16 cellular contexts compared by ENCODE assay signal in genomic region chr15:25673351-25673750, GRCh38.
DNase-seq lines count a peak whose midpoint lies in the region; ATAC-seq and TF ChIP-seq lines count a peak whose summit lies in the region.
"Had no signal": no experiment of that assay in that cellular context is flagged by ENCODE, and none has a peak within 500 bp of the region (broad histone marks: within the 10 kb centered on the region; RNA-seq: fewer than 3 reads in every experiment).

No MANE protein-coding gene starts in this region.

- no peak overlapping the region for H2AK5ac ChIP-seq in trophoblast cell (ENCODE audit: low read length)

- H3K9me3 ChIP-seq in trophoblast cell (ENCODE audit: insufficient read depth, low read depth, low read length) (no peaks in the 10 kb centered on the region), testis (no peaks in the 10 kb centered on the region)

- no peak overlapping the region for H4K8ac ChIP-seq in trophoblast cell (ENCODE audit: low read depth, low read length)

- H2BK12ac ChIP-seq in trophoblast cell (ENCODE audit: low read length): no peak overlapping the region

- no peak overlapping the region for H3K4ac ChIP-seq in trophoblast cell (ENCODE audit: low read depth, low read length)

- H3K79me2 ChIP-seq in trophoblast cell (ENCODE audit: control insufficient read depth, insufficient read depth, low read length, poor library complexity): no peaks in the 10 kb centered on the region

- DNase-seq in cardiac septum (ENCODE audit: low spot score) (peak; percentile 66), Right ventricle myocardium superior (no peak), trophoblast cell (no peak), testis (no peak), T-helper 9 cell (no peak), left lobe of liver (ENCODE audit: low spot score) (no peak)
- DNase-seq: CD8-positive, alpha-beta T cell; COR-L47; DMS153; DMS79 treated with DMSO at 0.1 percent for 48 hours; EL; GOT3; HCEC 1CT; HFFc6 had no signal

- H2AFZ ChIP-seq in trophoblast cell (ENCODE audit: insufficient read depth, low read length, poor library complexity): no peak overlapping the region

- no peak overlapping the region for H4K12ac ChIP-seq in trophoblast cell (ENCODE audit: low read depth, low read length)

- H3K4me3 ChIP-seq in trophoblast cell (ENCODE audit: low read depth, low read length) (no peak overlapping the region), testis (no peak overlapping the region)

- no peak for TF ChIP-seq POLR2A in testis (IDR thresholded peaks at IDR 0.05)

- ATAC-seq in Right ventricle myocardium superior (ENCODE audit: poor library complexity) (no peak), GM18861 (IDR thresholded peaks at IDR 0.05; ENCODE audit: unreplicated experiment) (no peak), left lobe of liver (no peak)
- ATAC-seq: CD8-positive, alpha-beta T cell had no signal

- H3K23ac ChIP-seq in trophoblast cell (ENCODE audit: low read length): no peak overlapping the region

- H3K36me3 ChIP-seq in trophoblast cell (ENCODE audit: control insufficient read depth in 1 of 2, insufficient read depth in 2 of 2, low read length in 2 of 2) (no peaks in the 10 kb centered on the region), testis (ENCODE audit: low read depth, missing control alignments) (no peaks in the 10 kb centered on the region)

- H3K18ac ChIP-seq in trophoblast cell (ENCODE audit: low read length): no peak overlapping the region

- peak overlapping the region; percentile 55 for H4K91ac ChIP-seq in trophoblast cell (ENCODE audit: low read depth, low read length)

- no peak overlapping the region for H3K9ac ChIP-seq in trophoblast cell (ENCODE audit: low read length)

- H2BK120ac ChIP-seq in trophoblast cell (ENCODE audit: insufficient read depth, low read length, poor library complexity): no peak overlapping the region

- TF ChIP-seq CTCF in testis (IDR thresholded peaks at IDR 0.05): no peak

- H3K4me1 ChIP-seq in trophoblast cell (ENCODE audit: control insufficient read depth in 1 of 2, insufficient read depth in 2 of 2, low read length in 2 of 2) (peaks cover 18 to 24% of the 10 kb centered on the region in 2 experiments), testis (peaks cover 31% of the 10 kb centered on the region)

- intact Hi-C loops in cardiac septum (cut with DNase I): loop anchor here (5.0 kb wide), 2 partner anchors 106 to 131 kb away; no protein-coding TSS in a partner anchor
- intact Hi-C loops in Right ventricle myocardium superior (cut with DNase I): no loop called here
- intact Hi-C loops in testis (cut with DNase I; ENCODE audit: low total_unique reads): no loop called here

- no peaks in the 10 kb centered on the region for H3K27me3 ChIP-seq in trophoblast cell (ENCODE audit: insufficient read depth, low read length)
- H3K27me3 ChIP-seq in testis: no peaks in the 10 kb centered on the region

- H3K4me2 ChIP-seq in trophoblast cell (ENCODE audit: low read length): no peak overlapping the region

- H3K14ac ChIP-seq in trophoblast cell (ENCODE audit: low read length): no peak overlapping the region

- H3K27ac ChIP-seq in trophoblast cell (ENCODE audit: low read depth, low read length): no peak overlapping the region
- peak overlapping the region; percentile 8 to 74 for H3K27ac ChIP-seq in testis
- H3K27ac ChIP-seq: 22Rv1 had no signal

- H2BK5ac ChIP-seq in trophoblast cell (ENCODE audit: low read depth, low read length, poor library complexity): no peak overlapping the region

- no CpG with 5 or more reads among the region's 9 CpGs for WGBS in trophoblast cell (ENCODE audit: extremely low coverage, insufficient coverage, insufficient read length)
- WGBS in testis, 2 donors: 90 to 94% methylated on average over 9 of the region's 9 CpGs

- H3K79me1 ChIP-seq in trophoblast cell (ENCODE audit: low read length): peaks cover 9% of the 10 kb centered on the region
